In the genomic region with DNA sequence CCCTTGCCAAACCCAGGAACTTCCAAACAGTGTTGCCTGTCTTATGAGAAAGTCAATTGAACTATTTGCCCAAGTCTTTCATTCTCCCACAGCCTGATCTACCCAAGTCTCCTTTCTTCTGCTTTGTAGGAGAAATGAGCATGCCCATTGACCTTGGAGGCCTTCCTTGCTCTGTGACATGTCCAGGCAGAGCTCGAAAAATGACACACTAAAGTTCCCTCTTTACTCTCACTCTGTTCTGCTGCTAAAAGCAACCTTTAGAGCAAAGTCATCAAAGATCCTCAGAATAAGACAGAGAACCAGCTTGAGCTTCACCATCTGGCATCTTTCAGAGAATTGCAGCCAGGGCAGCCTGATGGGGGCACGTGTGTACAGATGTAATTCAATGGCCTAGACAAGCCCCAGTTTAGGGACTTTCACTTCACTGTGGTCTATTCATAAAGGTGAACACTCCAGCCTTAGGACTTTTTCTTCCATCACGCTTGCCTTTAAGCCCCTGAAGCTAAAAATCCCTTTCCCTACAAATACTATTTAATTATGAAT, we compare ENCODE assay signal across 12 cellular contexts.
"Had no signal": no experiment of that assay in that cellular context is flagged by ENCODE, and none has a peak within 500 bp of the region (broad histone marks: within the 10 kb centered on the region; RNA-seq: fewer than 3 reads in every experiment).

No MANE protein-coding gene starts in this region.

- H3K36me3 Mint-ChIP-seq: activated naive CD4-positive, alpha-beta T cell treated with anti-CD3 and anti-CD28 coated beads, Interleukin-2, amount 10 ng/mL, durations not matched to agents 7 days and 5 days had no signal

- H3K27ac Mint-ChIP-seq: activated naive CD4-positive, alpha-beta T cell treated with anti-CD3 and anti-CD28 coated beads, Interleukin-2, amount 10 ng/mL, durations not matched to agents 7 days and 5 days; activated T-helper 2 cell treated with anti-CD3 and anti-CD28 coated beads, Interferon-gamma antibody, Interleukin-2, Interleukin-4, amounts not matched to agents 10 μg/mL and 5 μg/mL and 100 μg/mL, durations not matched to agents 14 hours and 24 hours and 36 hours; stimulated activated naive CD8-positive, alpha-beta T cell treated with anti-CD3 and anti-CD28 coated beads, Interleukin-15, Interleukin-2, amounts not matched to agents 100 ng/mL and 50 ng/mL, for 24 hours had no signal

- DNase-seq: activated CD4-positive, alpha-beta T cell treated with anti-CD3 and anti-CD28 coated beads, Interleukin-2, amount 50 U/mL, for 1 hour; activated CD4-positive, CD25-positive, alpha-beta regulatory T cell; activated naive CD4-positive, alpha-beta T cell treated with anti-CD3 and anti-CD28 coated beads, Interleukin-2, amount 10 ng/mL, durations not matched to agents 7 days and 5 days; colonic mucosa; effector CD4-positive, alpha-beta T cell; heart right ventricle; pancreas; stimulated activated CD4-positive, alpha-beta T cell treated with anti-CD3 and anti-CD28 coated beads, Interleukin-4, amount 100 ng/mL, for 1 hour had no signal

- H3K27ac ChIP-seq: colonic mucosa, heart right ventricle, pancreas had no signal

- H3K4me3 Mint-ChIP-seq: activated naive CD4-positive, alpha-beta T cell treated with anti-CD3 and anti-CD28 coated beads, Interleukin-2, amount 10 ng/mL, durations not matched to agents 7 days and 5 days; neural crest cell; stimulated activated naive CD8-positive, alpha-beta T cell treated with anti-CD3 and anti-CD28 coated beads, Interleukin-15, Interleukin-2, amounts not matched to agents 100 ng/mL and 50 ng/mL, for 24 hours had no signal

- H3K9me3 Mint-ChIP-seq: activated naive CD4-positive, alpha-beta T cell treated with anti-CD3 and anti-CD28 coated beads, Interleukin-2, amount 10 ng/mL, durations not matched to agents 7 days and 5 days; activated T-helper 2 cell treated with anti-CD3 and anti-CD28 coated beads, Interferon-gamma antibody, Interleukin-2, Interleukin-4, amounts not matched to agents 10 μg/mL and 5 μg/mL and 100 μg/mL, durations not matched to agents 14 hours and 24 hours and 36 hours; stimulated activated naive CD8-positive, alpha-beta T cell treated with anti-CD3 and anti-CD28 coated beads, Interleukin-15, Interleukin-2, amounts not matched to agents 100 ng/mL and 50 ng/mL, for 24 hours had no signal

- H3K4me1 Mint-ChIP-seq: activated naive CD4-positive, alpha-beta T cell treated with anti-CD3 and anti-CD28 coated beads, Interleukin-2, amount 10 ng/mL, durations not matched to agents 7 days and 5 days; neural crest cell had no signal

- ATAC-seq: heart right ventricle, left lobe of liver, pancreas had no signal
